ENCODE assay signal across 8 cellular contexts in genomic region chr19:55339225-55340143, GRCh38. TPM values are rescaled to one million over a fixed set of nuclear protein-coding genes. Genes with fewer than 3 reads are reported as not detected.
DNase-seq lines count a peak whose midpoint lies in the region; ATAC-seq and TF ChIP-seq lines count a peak whose summit lies in the region.

TSS of gene KMT5C (plus strand) at chr19:55339876. CDS start at chr19:55341937, 2,061 bp downstream.

- peaks cover 13% of the 10 kb centered on the region for H4K20me1 ChIP-seq in BLaER1

- H3K27me3 ChIP-seq in BLaER1 = no peaks in the 10 kb centered on the region
- no peaks in the 10 kb centered on the region for H3K27me3 ChIP-seq in colonic mucosa
- H3K27me3 ChIP-seq in layer of hippocampus (ENCODE audit: control insufficient read depth, insufficient read depth, low read length) = no peaks in the 10 kb centered on the region

- intact Hi-C loops in activated CD4-positive, alpha-beta T cell treated with anti-CD3 and anti-CD28 coated beads, Interleukin-2, amount 10 ng/mL, durations not matched to agents 24 days and 14 days (cut with micrococcal nuclease) = loop anchor here (1.0 to 10.0 kb wide), 10 partner anchors 14 to 785 kb away; partner anchors contain the start of genes DNAAF3, FIZ1, HSPBP1 and PPP1R12C
- intact Hi-C loops in colonic mucosa (cut with DNase I) = no loop called here

- DNase-seq in NCI-H526 treated with DMSO at 0.1 percent for 48 hours (lab: John Stamatoyannopoulos, UW) (peak; percentile 100), colonic mucosa (peak; percentile 100)
- peak; percentile 100 for DNase-seq in activated CD4-positive, alpha-beta T cell treated with anti-CD3 and anti-CD28 coated beads, Interleukin-2, amount 10 ng/mL, durations not matched to agents 24 days and 14 days
- DNase-seq in stimulated activated CD4-positive, alpha-beta T cell treated with anti-CD3 and anti-CD28 coated beads, Interleukin-1b, Interleukin-23, amount 100 ng/mL, for 4 hours (ENCODE audit: low read depth in 2 of 2) = peak; percentile 100

- ATAC-seq in GM19324 (IDR thresholded peaks at IDR 0.05; ENCODE audit: low FRiP score, unreplicated experiment) (peak; percentile 90), HG03469 (IDR thresholded peaks at IDR 0.05; ENCODE audit: unreplicated experiment) (peak; percentile 78)

- H3K9me3 Mint-ChIP-seq in activated CD4-positive, alpha-beta T cell treated with anti-CD3 and anti-CD28 coated beads, Interleukin-2, amount 10 ng/mL, durations not matched to agents 24 days and 14 days = no peaks in the 10 kb centered on the region

- peak; percentile 11 for TF ChIP-seq CTCF in colonic mucosa (IDR thresholded peaks at IDR 0.05)

- H3K4me2 ChIP-seq in BLaER1 = peak within 1 kb of the TSS; percentile 99

- peak within 1 kb of the TSS; percentile 89 for H3K9ac ChIP-seq in BLaER1
- H3K9ac ChIP-seq in colonic mucosa (ENCODE audit: low read depth in 2 of 2, low read length in 2 of 2) = peak within 1 kb of the TSS; percentile 89 to 98

- no peaks in the 10 kb centered on the region for H3K9me3 ChIP-seq in BLaER1
- no peaks in the 10 kb centered on the region for H3K9me3 ChIP-seq in colonic mucosa

- peaks cover 11% of the 10 kb centered on the region for H3K36me3 Mint-ChIP-seq in activated CD4-positive, alpha-beta T cell treated with anti-CD3 and anti-CD28 coated beads, Interleukin-2, amount 10 ng/mL, durations not matched to agents 24 days and 14 days (ENCODE audit: low read depth)

- H3K4me3 ChIP-seq in BLaER1 (peak within 1 kb of the TSS; percentile 84), colonic mucosa (peak within 1 kb of the TSS; percentile 47)

- H3K36me3 ChIP-seq in BLaER1 (peaks cover 31% of the 10 kb centered on the region), colonic mucosa (peaks cover 5% of the 10 kb centered on the region)

- peak within 1 kb of the TSS; percentile 91 for H3K4me3 Mint-ChIP-seq in activated CD4-positive, alpha-beta T cell treated with anti-CD3 and anti-CD28 coated beads, Interleukin-2, amount 10 ng/mL, durations not matched to agents 24 days and 14 days

- H3K27ac ChIP-seq in BLaER1 (peak within 1 kb of the TSS; percentile 92), colonic mucosa (peak within 1 kb of the TSS; percentile 91), layer of hippocampus (ENCODE audit: low read depth, low read length) (peak within 1 kb of the TSS; percentile 97)

- peaks cover 42% of the 10 kb centered on the region for H3K4me1 ChIP-seq in BLaER1
- H3K4me1 ChIP-seq in colonic mucosa = no peaks in the 10 kb centered on the region

- peak within 1 kb of the TSS; percentile 97 for H3K27ac Mint-ChIP-seq in activated CD4-positive, alpha-beta T cell treated with anti-CD3 and anti-CD28 coated beads, Interleukin-2, amount 10 ng/mL, durations not matched to agents 24 days and 14 days

- H3K4me1 Mint-ChIP-seq in activated CD4-positive, alpha-beta T cell treated with anti-CD3 and anti-CD28 coated beads, Interleukin-2, amount 10 ng/mL, durations not matched to agents 24 days and 14 days = peaks cover 16% of the 10 kb centered on the region

- H3K27me3 Mint-ChIP-seq in activated CD4-positive, alpha-beta T cell treated with anti-CD3 and anti-CD28 coated beads, Interleukin-2, amount 10 ng/mL, durations not matched to agents 24 days and 14 days = peaks cover 11% of the 10 kb centered on the region

RNA-seq across cellular contexts. Expression of gene KMT5C, which starts in this region (rescaled TPM):
- total RNA-seq in activated CD4-positive, alpha-beta T cell treated with anti-CD3 and anti-CD28 coated beads, Interleukin-2, amount 10 ng/mL, durations not matched to agents 24 days and 14 days = 31.3 and 32.2 TPM in 2 replicates
- 10 to 100 TPM; 14.9 to 24.9 TPM for total RNA-seq in colonic mucosa

Comparison
In these comparisons a context has a peak if more than half of its experiments do, and no peak if none do; other contexts are left out.
1. Peak in every context shown above with its lines: DNase-seq, ATAC-seq, H3K4me3 ChIP-seq and H3K27ac ChIP-seq.